Comparison of ENCODE assay signal across 8 cellular contexts in genomic region chr11:34051349-34052035, GRCh38. TPM values are rescaled to one million over a fixed set of nuclear protein-coding genes. Genes with fewer than 3 reads are reported as not detected.
DNase-seq lines count a peak whose midpoint lies in the region; ATAC-seq and TF ChIP-seq lines count a peak whose summit lies in the region.

TSS of gene CAPRIN1 (plus strand) at chr11:34051731. CDS start at chr11:34052421, 690 bp downstream.

- H3K4me3 Mint-ChIP-seq in activated CD8-positive, alpha-beta memory T cell treated with anti-CD3 and anti-CD28 coated beads, Interleukin-2, amount 10 ng/mL, durations not matched to agents 7 days and 5 days = peak within 1 kb of the TSS; percentile 98
- peak within 1 kb of the TSS; percentile 100 for H3K4me3 Mint-ChIP-seq in endodermal cell

- H3K27me3 Mint-ChIP-seq in activated CD8-positive, alpha-beta memory T cell treated with anti-CD3 and anti-CD28 coated beads, Interleukin-2, amount 10 ng/mL, durations not matched to agents 7 days and 5 days = no peaks in the 10 kb centered on the region
- no peaks in the 10 kb centered on the region for H3K27me3 Mint-ChIP-seq in endodermal cell (ENCODE audit: insufficient read depth)

- peaks cover 22% of the 10 kb centered on the region for H3K36me3 Mint-ChIP-seq in activated CD8-positive, alpha-beta memory T cell treated with anti-CD3 and anti-CD28 coated beads, Interleukin-2, amount 10 ng/mL, durations not matched to agents 7 days and 5 days
- peaks cover 28% of the 10 kb centered on the region for H3K36me3 Mint-ChIP-seq in endodermal cell (ENCODE audit: low read depth)

- H3K4me1 ChIP-seq in HUES48 (ENCODE audit: control insufficient read depth, insufficient read depth, low read length) (peaks cover 20% of the 10 kb centered on the region), NT2/D1 (ENCODE audit: insufficient read depth, insufficient read length) (no peaks in the 10 kb centered on the region), endodermal cell (ENCODE audit: control insufficient read depth, insufficient read depth, low read length) (peaks cover 3% of the 10 kb centered on the region)

- peak within 1 kb of the TSS; percentile 99 for H3K9ac ChIP-seq in HUES48 (ENCODE audit: low read depth, low read length)
- H3K9ac ChIP-seq in NT2/D1 (ENCODE audit: insufficient read length, low read depth) = peak within 1 kb of the TSS; percentile 96
- H3K9ac ChIP-seq in endodermal cell (ENCODE audit: extremely low read depth, low read length, poor library complexity, severe bottlenecking) = peak within 1 kb of the TSS; percentile 97

- ATAC-seq in GM21381 (IDR thresholded peaks at IDR 0.05; ENCODE audit: unreplicated experiment) = peak; percentile 59
- peak; percentile 82 for ATAC-seq in activated CD8-positive, alpha-beta memory T cell treated with anti-CD3 and anti-CD28 coated beads, Interleukin-2, amount 10 ng/mL, durations not matched to agents 7 days and 5 days

- peak within 1 kb of the TSS; percentile 98 for H3K4me3 ChIP-seq in HUES48 (ENCODE audit: low read depth, low read length)
- H3K4me3 ChIP-seq in NT2/D1 (ENCODE audit: insufficient read length, low read depth) = peak within 1 kb of the TSS; percentile 92
- peak within 1 kb of the TSS; percentile 90 for H3K4me3 ChIP-seq in endodermal cell (ENCODE audit: low read length)

- peak within 1 kb of the TSS; percentile 100 for H3K27ac ChIP-seq in HUES48 (ENCODE audit: low read depth, low read length)
- H3K27ac ChIP-seq in endodermal cell (ENCODE audit: low read depth, low read length) = peak within 1 kb of the TSS; percentile 100

- WGBS in endodermal cell (ENCODE audit: insufficient coverage in 1 of 2, insufficient read length in 1 of 2), 2 experiments = 0% methylated on average over 14 to 64 of the region's 64 CpGs

- H3K27ac Mint-ChIP-seq in activated CD8-positive, alpha-beta memory T cell treated with anti-CD3 and anti-CD28 coated beads, Interleukin-2, amount 10 ng/mL, durations not matched to agents 7 days and 5 days = peak within 1 kb of the TSS; percentile 97
- H3K27ac Mint-ChIP-seq in endodermal cell = peak within 1 kb of the TSS; percentile 96

- peak; percentile 96 for DNase-seq in COLO668 (lab: John Stamatoyannopoulos, UW; ENCODE audit: unreplicated experiment)
- DNase-seq in NT2/D1 (ENCODE audit: low read depth, low spot score) = peak; percentile 83
- DNase-seq in activated CD8-positive, alpha-beta memory T cell treated with anti-CD3 and anti-CD28 coated beads, Interleukin-2, amount 10 ng/mL, durations not matched to agents 7 days and 5 days = peak; percentile 91
- peak; percentile 95 for DNase-seq in endodermal cell
- DNase-seq in mesenteric fat pad (ENCODE audit: low spot score) = peak; percentile 96
- DNase-seq in stimulated activated CD8-positive, alpha-beta memory T cell treated with anti-CD3 and anti-CD28 coated beads, Interleukin-15, amount 100 ng/mL, for 1 hour (ENCODE audit: low read depth) = peak; percentile 66

- TF ChIP-seq CTCF in endodermal cell (conservative IDR thresholded peaks at IDR 0.05) = no peak

- H3K27me3 ChIP-seq in HUES48 (ENCODE audit: control insufficient read depth, insufficient read depth, low read length) = no peaks in the 10 kb centered on the region
- no peaks in the 10 kb centered on the region for H3K27me3 ChIP-seq in NT2/D1 (ENCODE audit: insufficient read depth, insufficient read length)
- H3K27me3 ChIP-seq in endodermal cell (ENCODE audit: control insufficient read depth, insufficient read depth, low read length, poor library complexity, severe bottlenecking) = no peaks in the 10 kb centered on the region

- H3K9me3 ChIP-seq in HUES48 (ENCODE audit: control insufficient read depth, insufficient read depth, low read length) (no peaks in the 10 kb centered on the region), NT2/D1 (ENCODE audit: insufficient read depth, low read length) (no peaks in the 10 kb centered on the region), endodermal cell (ENCODE audit: control insufficient read depth, low read length) (no peaks in the 10 kb centered on the region)

- no peaks in the 10 kb centered on the region for H3K9me3 Mint-ChIP-seq in activated CD8-positive, alpha-beta memory T cell treated with anti-CD3 and anti-CD28 coated beads, Interleukin-2, amount 10 ng/mL, durations not matched to agents 7 days and 5 days (ENCODE audit: low read depth)
- H3K9me3 Mint-ChIP-seq in endodermal cell = no peaks in the 10 kb centered on the region

- H3K4me1 Mint-ChIP-seq in activated CD8-positive, alpha-beta memory T cell treated with anti-CD3 and anti-CD28 coated beads, Interleukin-2, amount 10 ng/mL, durations not matched to agents 7 days and 5 days = peaks cover 28% of the 10 kb centered on the region
- H3K4me1 Mint-ChIP-seq in endodermal cell = peaks cover 22% of the 10 kb centered on the region

- H3K36me3 ChIP-seq in HUES48 (ENCODE audit: control insufficient read depth, insufficient read depth, low read length) = peaks cover 22% of the 10 kb centered on the region
- H3K36me3 ChIP-seq in NT2/D1 (ENCODE audit: insufficient read depth, insufficient read length, low read length) = peaks cover 28% of the 10 kb centered on the region
- H3K36me3 ChIP-seq in endodermal cell (ENCODE audit: control insufficient read depth, insufficient read depth, low read length) = peaks cover 34% of the 10 kb centered on the region

- CTCF ChIA-PET in activated CD8-positive, alpha-beta memory T cell treated with anti-CD3 and anti-CD28 coated beads, Interleukin-2, amount 10 ng/mL, durations not matched to agents 7 days and 5 days (lab: Charles Lee) = interaction anchor here (0.8 to 2.8 kb wide), 7 partner anchors 10 to 123 kb away, joined by 3 to 14 read pairs (median 5); partner anchors contain the start of gene NAT10

RNA-seq across cellular contexts. Expression of gene CAPRIN1, which starts in this region (rescaled TPM):
- total RNA-seq in activated CD8-positive, alpha-beta memory T cell treated with anti-CD3 and anti-CD28 coated beads, Interleukin-2, amount 10 ng/mL, durations not matched to agents 7 days and 5 days = 100 to 1,000 TPM; 227 to 267 TPM
- total RNA-seq in endodermal cell = 100 to 1,000 TPM; 226 to 241 TPM
- 292 TPM for polyA plus RNA-seq in endodermal cell (2013, experiment 1 of 2)
- polyA plus RNA-seq in endodermal cell (2013, experiment 2 of 2) = 275 TPM
- total RNA-seq in mesenteric fat pad = 178 TPM

Comparison
In these comparisons a context has a peak if more than half of its experiments do, and no peak if none do; other contexts are left out.
1. Peak in every context shown above with its lines: DNase-seq, ATAC-seq, H3K4me3 ChIP-seq and H3K27ac ChIP-seq.